Comparison of ENCODE assay signal across 13 cellular contexts in genomic region chr2:149422337-149422990, GRCh38.
A peak's percentile ranks its signal among the peaks of the same experiment; 100 is the strongest.
DNase-seq lines count a peak whose midpoint lies in the region; ATAC-seq and TF ChIP-seq lines count a peak whose summit lies in the region.
"Had no signal": no experiment of that assay in that cellular context is flagged by ENCODE, and none has a peak within 500 bp of the region (broad histone marks: within the 10 kb centered on the region; RNA-seq: fewer than 3 reads in every experiment).

No MANE protein-coding gene starts in this region.

- H4K20me1 ChIP-seq in HCT116 (ENCODE audit: insufficient read depth) (no peaks in the 10 kb centered on the region), SK-N-SH (ENCODE audit: insufficient read depth) (no peaks in the 10 kb centered on the region)

- POLR2A ChIA-PET in HCT116 (lab: Charles Lee) = no interaction called here
- POLR2A ChIA-PET in SK-N-SH (lab: Yijun Ruan, JAX) = no interaction called here

- peak; percentile 74 for ATAC-seq in HCT116
- ATAC-seq in GM18517 (IDR thresholded peaks at IDR 0.05; ENCODE audit: unreplicated experiment) = no peak
- no peak for ATAC-seq in HG02588 (IDR thresholded peaks at IDR 0.05; ENCODE audit: unreplicated experiment)
- ATAC-seq: activated naive CD8-positive, alpha-beta T cell treated with anti-CD3 and anti-CD28 coated beads, Interleukin-2, amount 50 U/mL, for 24 hours had no signal

- peaks cover 12 to 19% of the 10 kb centered on the region in 2 experiments; a peak in 3 of 4 replicates for H3K4me1 ChIP-seq in HCT116 (ENCODE audit: control insufficient read depth in 1 of 2, insufficient read depth in 2 of 2, low read length in 2 of 2)
- peaks cover 0 to 2% of the 10 kb centered on the region in 2 experiments; a peak in 2 of 4 replicates for H3K4me1 ChIP-seq in SK-N-SH (ENCODE audit: control insufficient read depth in 1 of 2, insufficient read depth in 2 of 2, low read depth in 1 of 2, low read length in 1 of 2)
- H3K4me1 ChIP-seq in skeletal muscle satellite cell (ENCODE audit: control insufficient read depth, insufficient read depth, low read length) = peaks cover 18% of the 10 kb centered on the region

- H3K79me2 ChIP-seq in HCT116 (ENCODE audit: insufficient read depth, low read length) (no peaks in the 10 kb centered on the region), SK-N-SH (ENCODE audit: insufficient read depth) (no peaks in the 10 kb centered on the region)

- H3K9me3 ChIP-seq in HCT116 (ENCODE audit: control insufficient read depth in 1 of 2, insufficient read depth in 1 of 2, low read depth in 1 of 2, low read length in 2 of 2) (no peaks in the 10 kb centered on the region), SK-N-SH (no peaks in the 10 kb centered on the region), skeletal muscle satellite cell (replicated peaks; ENCODE audit: low read length) (no peaks in the 10 kb centered on the region)

- CTCF ChIA-PET in HCT116 (lab: Charles Lee) (no interaction called here), SK-N-SH (lab: Yijun Ruan, JAX) (no interaction called here)

- TF ChIP-seq RAD21 in HCT116 (IDR thresholded peaks at IDR 0.05; ENCODE audit: low read depth) (no peak), SK-N-SH (IDR thresholded peaks at IDR 0.05; ENCODE audit: low read length) (no peak)

- H3K9ac ChIP-seq in HCT116 (ENCODE audit: low read length) (0 out of 2 replicates have a peak overlapping the region, but pooled peaks have one; percentile 15), SK-N-SH (no peak overlapping the region), skeletal muscle satellite cell (ENCODE audit: low read depth, low read length) (peak overlapping the region; percentile 15)

- DNase-seq in HCT116 (ENCODE audit: low read depth, low spot score) = peak; percentile 10
- no peak for DNase-seq in SK-N-SH
- DNase-seq in foreskin fibroblast = peak; percentile 41 to 66
- DNase-seq in NCI-H1930 (lab: John Stamatoyannopoulos, UW) = no peak
- DNase-seq in CD1c-positive myeloid dendritic cell (ENCODE audit: extremely low spot score) = no peak
- DNase-seq: activated CD8-positive, alpha-beta memory T cell treated with anti-CD3 and anti-CD28 coated beads, Interleukin-2, amount 50 U/mL, for 4 hours; activated naive CD8-positive, alpha-beta T cell treated with anti-CD3 and anti-CD28 coated beads, Interleukin-2, amount 50 U/mL, for 24 hours; DMS153; naive B cell; NCI-H1694 had no signal

- WGBS in SK-N-SH (ENCODE audit: low lambda C conversion rate) = 39% methylated on average over 2 of the region's 2 CpGs

- H3F3A ChIP-seq in SK-N-SH (replicated peaks; ENCODE audit: insufficient read depth) = no peaks in the 10 kb centered on the region

- TF ChIP-seq EP300 in SK-N-SH (IDR thresholded peaks at IDR 0.05; ENCODE audit: borderline replicate concordance in 1 of 2, low read depth in 1 of 2, low read length in 1 of 2) = no peak

- intact Hi-C loops in HCT116 (cut with micrococcal nuclease) = no loop called here

- H3K27ac ChIP-seq in HCT116 (ENCODE audit: low read depth, low read length) (no peak overlapping the region), SK-N-SH (ENCODE audit: low read depth in 2 of 2, low read length in 1 of 2) (no peak overlapping the region; a peak in 1 of 4 replicates)

- BruUV-seq in HCT116 (replicated peaks; lab: Mats Ljungman, UMichigan) = no TSS peak

- peak overlapping the region in 1 of 2 experiments; percentile 37; a peak in 2 of 4 replicates for H3K4me3 ChIP-seq in HCT116 (replicated peaks in 1 of 2; ENCODE audit: low read depth in 1 of 2, low read length in 2 of 2)
- no peak overlapping the region for H3K4me3 ChIP-seq in SK-N-SH (ENCODE audit: low read depth in 2 of 2, low read length in 1 of 2)
- H3K4me3 ChIP-seq in foreskin fibroblast (ENCODE audit: low read depth in 1 of 2, low read length in 2 of 2) = no peak overlapping the region
- peak overlapping the region; percentile 3 for H3K4me3 ChIP-seq in skeletal muscle satellite cell (ENCODE audit: low read length)

- no peaks in the 10 kb centered on the region for H3K27me3 ChIP-seq in HCT116 (ENCODE audit: insufficient read depth, low read length)
- H3K27me3 ChIP-seq in SK-N-SH (ENCODE audit: insufficient read depth) = no peaks in the 10 kb centered on the region
- H3K27me3 ChIP-seq in skeletal muscle satellite cell (ENCODE audit: control insufficient read depth, insufficient read depth, low read length) = no peaks in the 10 kb centered on the region

- no peak for TF ChIP-seq POLR2A in HCT116 (IDR thresholded peaks at IDR 0.05; ENCODE audit: borderline replicate concordance, extremely low read depth, insufficient read depth, insufficient read length)

- H2AFZ ChIP-seq in HCT116 (ENCODE audit: low read depth, low read length, poor library complexity, severe bottlenecking) (no peak overlapping the region), SK-N-SH (ENCODE audit: low read depth) (no peak overlapping the region)

- H3K36me3 ChIP-seq in HCT116 (ENCODE audit: control insufficient read depth in 1 of 2, insufficient read depth in 2 of 2, low read length in 2 of 2) (no peaks in the 10 kb centered on the region), SK-N-SH (replicated peaks in 1 of 2; ENCODE audit: control insufficient read depth in 1 of 2, insufficient read depth in 2 of 2, low read length in 1 of 2) (no peaks in the 10 kb centered on the region), skeletal muscle satellite cell (ENCODE audit: insufficient read depth, low read length) (no peaks in the 10 kb centered on the region)

- TF ChIP-seq CTCF in HCT116 (IDR thresholded peaks at IDR 0.05 in 2 of 3, conservative IDR thresholded peaks at IDR 0.05 in 1 of 3; ENCODE audit: borderline replicate concordance in 1 of 3, insufficient read depth in 1 of 3, low read depth in 2 of 3, low read length in 2 of 3) (no peak), SK-N-SH (IDR thresholded peaks at IDR 0.05) (no peak), foreskin fibroblast (IDR thresholded peaks at IDR 0.05; ENCODE audit: low read depth, low read length) (no peak)

- peak overlapping the region; percentile 78 for H3K4me2 ChIP-seq in HCT116 (ENCODE audit: low read length)
- no peak overlapping the region for H3K4me2 ChIP-seq in SK-N-SH
- H3K4me2 ChIP-seq in skeletal muscle satellite cell (ENCODE audit: low read length) = peak overlapping the region; percentile 35

- RAD21 ChIA-PET in HCT116 (lab: Charles Lee; ENCODE audit: low non-redundant PET in 1 of 2, low total read pairs in 2 of 2, uncharacterized antibody in 2 of 2, unreplicated experiment in 2 of 2) = no interaction called here

- no peaks in the 10 kb centered on the region for H3K9me2 ChIP-seq in HCT116 (ENCODE audit: insufficient read depth)
- no peaks in the 10 kb centered on the region for H3K9me2 ChIP-seq in SK-N-SH

TF ChIP-seq in HCT116, 20 proteins besides CTCF, POLR2A, EP300 and RAD21 (continues in another document):
- TF ChIP-seq YY1 (IDR thresholded peaks at IDR 0.05; ENCODE audit: extremely low read depth, insufficient replicate concordance, low read depth, low read length) (no peak), ZNF274 (IDR thresholded peaks at IDR 0.05; ENCODE audit: low read depth, low read length) (no peak), MAX (IDR thresholded peaks at IDR 0.05) (no peak), CBX3 (IDR thresholded peaks at IDR 0.05; ENCODE audit: low read depth) (no peak), FOSL1 (IDR thresholded peaks at IDR 0.05; ENCODE audit: low read depth) (no peak), JUND (IDR thresholded peaks at IDR 0.05) (no peak), CEBPB (IDR thresholded peaks at IDR 0.05; ENCODE audit: low read depth) (no peak), ZFX (IDR thresholded peaks at IDR 0.05) (no peak), SP1 (IDR thresholded peaks at IDR 0.05; ENCODE audit: low read depth) (no peak), POLR2AphosphoS5 (IDR thresholded peaks at IDR 0.05; ENCODE audit: low read depth, low read length) (no peak), TCF7L2 (IDR thresholded peaks at IDR 0.05; ENCODE audit: borderline replicate concordance, extremely low read depth, insufficient read depth, insufficient read length) (no peak), SRF (IDR thresholded peaks at IDR 0.05; ENCODE audit: low read depth) (no peak), EZH2phosphoT487 (IDR thresholded peaks at IDR 0.05; ENCODE audit: borderline replicate concordance) (no peak)
- TF ChIP-seq, protein P1, sequence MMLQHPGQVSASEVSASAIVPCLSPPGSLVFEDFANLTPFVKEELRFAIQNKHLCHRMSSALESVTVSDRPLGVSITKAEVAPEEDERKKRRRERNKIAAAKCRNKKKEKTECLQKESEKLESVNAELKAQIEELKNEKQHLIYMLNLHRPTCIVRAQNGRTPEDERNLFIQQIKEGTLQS (IDR thresholded peaks at IDR 0.05) = no peak

TF ChIP-seq in SK-N-SH, 30 proteins besides CTCF, POLR2A, EP300 and RAD21:
- no peak for TF ChIP-seq FOXM1 (IDR thresholded peaks at IDR 0.05; ENCODE audit: low read depth)
- TF ChIP-seq PBX3 (IDR thresholded peaks at IDR 0.05) = 0 out of 2 replicates have a peak, but pooled peaks have one; percentile 43

Comparison
In these comparisons a context has a peak if more than half of its experiments do, and no peak if none do; other contexts are left out.
1. DNase-seq: peak in HCT116 (single experiment) and foreskin fibroblast (2 of 2); none in SK-N-SH (single experiment), NCI-H1930 (0 of 2) and CD1c-positive myeloid dendritic cell (single experiment).